13 cellular contexts compared by ENCODE assay signal in the genomic region with DNA sequence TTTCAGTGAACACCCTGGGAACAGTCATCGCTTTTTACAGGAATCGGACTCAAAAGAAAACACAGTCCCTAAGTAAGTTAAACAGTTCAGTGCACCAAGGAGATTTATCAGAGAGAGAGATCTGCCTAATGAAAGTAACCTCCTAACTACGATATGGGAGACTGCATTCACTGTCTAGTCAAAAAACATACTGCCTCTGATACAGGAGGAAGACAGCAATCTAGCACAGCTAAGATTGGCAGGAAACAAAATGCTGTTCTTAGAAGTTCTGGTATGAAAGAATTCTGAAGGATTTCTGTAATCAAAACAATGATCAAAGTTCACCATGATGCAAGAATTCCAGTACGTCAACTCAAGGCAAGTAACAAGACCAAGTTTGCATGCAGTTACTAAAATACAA.
DNase-seq lines count a peak whose midpoint lies in the region; ATAC-seq and TF ChIP-seq lines count a peak whose summit lies in the region.
"Had no signal": no experiment of that assay in that cellular context is flagged by ENCODE, and none has a peak within 500 bp of the region (broad histone marks: within the 10 kb centered on the region; RNA-seq: fewer than 3 reads in every experiment).

No MANE protein-coding gene starts in this region.

- H2AFZ ChIP-seq in DND-41 (ENCODE audit: low read depth, low read length): no peak overlapping the region
- no peak overlapping the region for H2AFZ ChIP-seq in GM23248

- H3K4me2 ChIP-seq in DND-41 (ENCODE audit: insufficient read depth, low read length) (no peak overlapping the region), GM23248 (ENCODE audit: unreplicated experiment) (no peak overlapping the region)

- no peaks in the 10 kb centered on the region for H3K9me3 Mint-ChIP-seq in activated naive CD8-positive, alpha-beta T cell treated with anti-CD3 and anti-CD28 coated beads, Interleukin-2, amount 10 ng/mL, durations not matched to agents 7 days and 5 days
- H3K9me3 Mint-ChIP-seq: activated CD4-positive, alpha-beta memory T cell treated with anti-CD3 and anti-CD28 coated beads, Interleukin-2, amount 10 ng/mL, durations not matched to agents 7 days and 5 days; naive B cell had no signal

- H3K4me1 ChIP-seq in DND-41 (ENCODE audit: insufficient read depth, low read length) (peaks cover 6% of the 10 kb centered on the region; the same call in 1 of the 2 replicates), GM23248 (ENCODE audit: insufficient read depth) (peaks cover 20% of the 10 kb centered on the region)

- WGBS in GM23248 (ENCODE audit: low coverage in 1 of 2, low lambda C conversion rate in 2 of 2, missing lambda C conversion rate in 2 of 2), 2 experiments: 87 to 93% methylated on average over 4 of the region's 4 CpGs

- intact Hi-C loops in posterior cingulate gyrus (cut with DNase I): loop anchor here (5.0 kb wide), 1 partner anchor 36 kb away; no protein-coding TSS in a partner anchor

- H3K79me2 ChIP-seq in DND-41 (ENCODE audit: insufficient read depth, low read length): no peaks in the 10 kb centered on the region
- H3K79me2 ChIP-seq in GM23248 (ENCODE audit: insufficient read depth): no peaks in the 10 kb centered on the region

- DNase-seq in DND-41 (no peak), iris pigment epithelial cell (ENCODE audit: low read depth) (peak; percentile 94), renal cortical epithelial cell (ENCODE audit: low read depth) (peak; percentile 71), GM23248 (no peak), AG08396 (ENCODE audit: low spot score) (no peak), posterior cingulate gyrus (no peak)
- no peak for DNase-seq in activated naive CD8-positive, alpha-beta T cell treated with anti-CD3 and anti-CD28 coated beads, Interleukin-2, amount 10 ng/mL, durations not matched to agents 7 days and 5 days
- DNase-seq: activated CD4-positive, alpha-beta memory T cell treated with anti-CD3 and anti-CD28 coated beads, Interleukin-2, amount 10 ng/mL, durations not matched to agents 7 days and 5 days; anterior cingulate cortex; CD4-positive, CD25-positive, alpha-beta regulatory T cell; naive B cell; NCI-H187 had no signal

- H3K27ac Mint-ChIP-seq in activated naive CD8-positive, alpha-beta T cell treated with anti-CD3 and anti-CD28 coated beads, Interleukin-2, amount 10 ng/mL, durations not matched to agents 7 days and 5 days: no peak overlapping the region
- H3K27ac Mint-ChIP-seq: activated CD4-positive, alpha-beta memory T cell treated with anti-CD3 and anti-CD28 coated beads, Interleukin-2, amount 10 ng/mL, durations not matched to agents 7 days and 5 days; CD4-positive, CD25-positive, alpha-beta regulatory T cell; naive B cell had no signal

- H3K9me3 ChIP-seq in DND-41 (ENCODE audit: insufficient read depth, low read length, severe bottlenecking) (no peaks in the 10 kb centered on the region), GM23248 (ENCODE audit: low read depth) (no peaks in the 10 kb centered on the region)

- ATAC-seq in DND-41 (ENCODE audit: insufficient read depth, low read depth) (peak; percentile 61; the same call in 2 of the 3 replicates), HG02884 (IDR thresholded peaks at IDR 0.05; ENCODE audit: unreplicated experiment) (no peak)
- peak; percentile 36 for ATAC-seq in activated naive CD8-positive, alpha-beta T cell treated with anti-CD3 and anti-CD28 coated beads, Interleukin-2, amount 10 ng/mL, durations not matched to agents 7 days and 5 days (ENCODE audit: low read depth)

- no peaks in the 10 kb centered on the region for H4K20me1 ChIP-seq in DND-41 (ENCODE audit: insufficient read depth, low read length)
- H4K20me1 ChIP-seq in GM23248 (ENCODE audit: insufficient read depth): no peaks in the 10 kb centered on the region

- H3K4me3 Mint-ChIP-seq in activated naive CD8-positive, alpha-beta T cell treated with anti-CD3 and anti-CD28 coated beads, Interleukin-2, amount 10 ng/mL, durations not matched to agents 7 days and 5 days: peak overlapping the region; percentile 62
- H3K4me3 Mint-ChIP-seq: activated CD4-positive, alpha-beta memory T cell treated with anti-CD3 and anti-CD28 coated beads, Interleukin-2, amount 10 ng/mL, durations not matched to agents 7 days and 5 days; CD4-positive, CD25-positive, alpha-beta regulatory T cell; naive B cell had no signal

- in situ Hi-C loops in GM23248 (cut with MboI): no loop called here

- H3K9me2 ChIP-seq in GM23248 (ENCODE audit: insufficient read depth): no peaks in the 10 kb centered on the region

- H3K36me3 ChIP-seq in DND-41 (ENCODE audit: insufficient read depth, low read length): no peaks in the 10 kb centered on the region
- no peaks in the 10 kb centered on the region for H3K36me3 ChIP-seq in GM23248 (ENCODE audit: low read depth)

- H3K27me3 ChIP-seq in DND-41 (ENCODE audit: insufficient read depth, low read length, poor library complexity) (no peaks in the 10 kb centered on the region), GM23248 (replicated peaks; ENCODE audit: insufficient read depth) (no peaks in the 10 kb centered on the region)

- no peak overlapping the region for H3K27ac ChIP-seq in DND-41 (ENCODE audit: low read length)
- no peak overlapping the region for H3K27ac ChIP-seq in GM23248

- no peaks in the 10 kb centered on the region for H3K27me3 Mint-ChIP-seq in activated naive CD8-positive, alpha-beta T cell treated with anti-CD3 and anti-CD28 coated beads, Interleukin-2, amount 10 ng/mL, durations not matched to agents 7 days and 5 days
- H3K27me3 Mint-ChIP-seq: naive B cell had no signal

- no peak overlapping the region for H3K9ac ChIP-seq in DND-41 (ENCODE audit: low read depth, low read length)
- no peak overlapping the region for H3K9ac ChIP-seq in GM23248

- peaks cover 10% of the 10 kb centered on the region for H3K4me1 Mint-ChIP-seq in activated naive CD8-positive, alpha-beta T cell treated with anti-CD3 and anti-CD28 coated beads, Interleukin-2, amount 10 ng/mL, durations not matched to agents 7 days and 5 days

- no peak for TF ChIP-seq CTCF in DND-41 (IDR thresholded peaks at IDR 0.05; ENCODE audit: borderline replicate concordance, extremely low read depth, low read length, poor library complexity, severe bottlenecking)

- H3K36me3 Mint-ChIP-seq in activated naive CD8-positive, alpha-beta T cell treated with anti-CD3 and anti-CD28 coated beads, Interleukin-2, amount 10 ng/mL, durations not matched to agents 7 days and 5 days: peaks cover 3% of the 10 kb centered on the region
- H3K36me3 Mint-ChIP-seq: CD4-positive, CD25-positive, alpha-beta regulatory T cell; naive B cell had no signal

- POLR2A ChIA-PET in activated naive CD8-positive, alpha-beta T cell treated with anti-CD3 and anti-CD28 coated beads, Interleukin-2, amount 10 ng/mL, durations not matched to agents 7 days and 5 days (lab: Charles Lee): interaction anchor here (1.3 kb wide), 1 partner anchor 9 kb away, joined by 4 read pairs; no protein-coding TSS in a partner anchor

- H3F3A ChIP-seq in GM23248 (ENCODE audit: insufficient read depth): no peaks in the 10 kb centered on the region

- H3K4me3 ChIP-seq in DND-41 (ENCODE audit: low read depth in 1 of 2, low read length in 2 of 2) (no peak overlapping the region), GM23248 (no peak overlapping the region)

Comparison
In these comparisons a context has a peak if more than half of its experiments do, and no peak if none do; other contexts are left out.
1. DNase-seq: peak in iris pigment epithelial cell (single experiment) and renal cortical epithelial cell (single experiment); none in DND-41 (single experiment), activated naive CD8-positive, alpha-beta T cell treated with anti-CD3 and anti-CD28 coated beads, Interleukin-2, amount 10 ng/mL, durations not matched to agents 7 days and 5 days (single experiment), GM23248 (single experiment), AG08396 (single experiment) and posterior cingulate gyrus (0 of 10).